ENCODE assay signal across 25 cellular contexts in genomic region chr6:20280288-20280621, GRCh38.
"Had no signal": no experiment of that assay in that cellular context is flagged by ENCODE, and none has a peak within 500 bp of the region (broad histone marks: within the 10 kb centered on the region; RNA-seq: fewer than 3 reads in every experiment).

No MANE protein-coding gene starts in this region.

- H3K27ac ChIP-seq: adrenal gland, body of pancreas had no signal

- H3K4me3 ChIP-seq: adrenal gland, body of pancreas had no signal

- H3K4me3 Mint-ChIP-seq: activated CD4-positive, alpha-beta memory T cell treated with anti-CD3 and anti-CD28 coated beads, Interleukin-2, amount 10 ng/mL, durations not matched to agents 7 days and 5 days; activated CD4-positive, alpha-beta T cell treated with anti-CD3 and anti-CD28 coated beads, Interleukin-2, amount 10 ng/mL, durations not matched to agents 7 days and 5 days; activated naive CD8-positive, alpha-beta T cell treated with anti-CD3 and anti-CD28 coated beads for 36 hours; activated naive CD8-positive, alpha-beta T cell treated with anti-CD3 and anti-CD28 coated beads, Interleukin-2, amount 50 U/mL, for 24 hours; activated T-cell treated with anti-CD3 and anti-CD28 coated beads, Interleukin-2, amount 50 U/mL, for 24 hours; activated T-cell treated with anti-CD3 and anti-CD28 coated beads, Interleukin-2, amount 50 U/mL, for 72 hours; WTC11 had no signal

- DNase-seq: activated CD4-positive, alpha-beta memory T cell treated with anti-CD3 and anti-CD28 coated beads, Interleukin-2, amount 10 ng/mL, durations not matched to agents 7 days and 5 days; activated CD4-positive, alpha-beta T cell treated with anti-CD3 and anti-CD28 coated beads for 1 hour; activated CD4-positive, alpha-beta T cell treated with anti-CD3 and anti-CD28 coated beads for 4 hours; activated CD4-positive, alpha-beta T cell treated with anti-CD3 and anti-CD28 coated beads, Interleukin-2, amount 10 ng/mL, durations not matched to agents 7 days and 5 days; activated CD4-positive, alpha-beta T cell treated with anti-CD3 and anti-CD28 coated beads, Interleukin-2, amount 50 U/mL, for 4 hours; activated CD8-positive, alpha-beta memory T cell treated with anti-CD3 and anti-CD28 coated beads, Interleukin-2, amount 50 U/mL, for 48 hours; activated gamma-delta T cell; activated naive CD4-positive, alpha-beta T cell; activated naive CD4-positive, alpha-beta T cell treated with anti-CD3 and anti-CD28 coated beads, Interleukin-2, amount 50 U/mL, for 16 hours; activated naive CD8-positive, alpha-beta T cell treated with anti-CD3 and anti-CD28 coated beads for 36 hours; activated naive CD8-positive, alpha-beta T cell treated with anti-CD3 and anti-CD28 coated beads, Interleukin-2, amount 50 U/mL, for 24 hours; activated T-cell treated with anti-CD3 and anti-CD28 coated beads for 4 hours; activated T-cell treated with anti-CD3 and anti-CD28 coated beads, Interleukin-2, amount 50 U/mL, for 24 hours; activated T-cell treated with anti-CD3 and anti-CD28 coated beads, Interleukin-2, amount 50 U/mL, for 72 hours; adrenal gland; amygdala; aorta; body of pancreas; caudate nucleus; cortex of kidney; effector CD8-positive, alpha-beta T cell; foreskin fibroblast; head of caudate nucleus; T-helper 2 cell had no signal

- H3K27me3 ChIP-seq: body of pancreas had no signal

- H3K4me1 Mint-ChIP-seq: activated CD4-positive, alpha-beta memory T cell treated with anti-CD3 and anti-CD28 coated beads, Interleukin-2, amount 10 ng/mL, durations not matched to agents 7 days and 5 days; activated CD4-positive, alpha-beta T cell treated with anti-CD3 and anti-CD28 coated beads, Interleukin-2, amount 10 ng/mL, durations not matched to agents 7 days and 5 days; activated naive CD8-positive, alpha-beta T cell treated with anti-CD3 and anti-CD28 coated beads for 36 hours; activated naive CD8-positive, alpha-beta T cell treated with anti-CD3 and anti-CD28 coated beads, Interleukin-2, amount 50 U/mL, for 24 hours had no signal

- H3K36me3 Mint-ChIP-seq: activated naive CD8-positive, alpha-beta T cell treated with anti-CD3 and anti-CD28 coated beads for 36 hours; WTC11 had no signal

- H3K36me3 ChIP-seq: adrenal gland had no signal

- ATAC-seq: activated naive CD8-positive, alpha-beta T cell treated with anti-CD3 and anti-CD28 coated beads, Interleukin-2, amount 50 U/mL, for 24 hours; activated T-cell treated with anti-CD3 and anti-CD28 coated beads, Interleukin-2, amount 50 U/mL, for 72 hours; body of pancreas; WTC11 had no signal

- H3K4me1 ChIP-seq: adrenal gland, body of pancreas had no signal

- H3K9me3 ChIP-seq: adrenal gland, body of pancreas had no signal

- H3K27ac Mint-ChIP-seq: activated CD4-positive, alpha-beta memory T cell treated with anti-CD3 and anti-CD28 coated beads, Interleukin-2, amount 10 ng/mL, durations not matched to agents 7 days and 5 days; activated CD4-positive, alpha-beta T cell treated with anti-CD3 and anti-CD28 coated beads, Interleukin-2, amount 10 ng/mL, durations not matched to agents 7 days and 5 days; activated naive CD8-positive, alpha-beta T cell treated with anti-CD3 and anti-CD28 coated beads for 36 hours; activated naive CD8-positive, alpha-beta T cell treated with anti-CD3 and anti-CD28 coated beads, Interleukin-2, amount 50 U/mL, for 24 hours; activated T-cell treated with anti-CD3 and anti-CD28 coated beads, Interleukin-2, amount 50 U/mL, for 24 hours; activated T-cell treated with anti-CD3 and anti-CD28 coated beads, Interleukin-2, amount 50 U/mL, for 72 hours; WTC11 had no signal
